9 cellular contexts compared by ENCODE assay signal in genomic region chr1:161021959-161022332, GRCh38. TPM values are rescaled to one million over a fixed set of nuclear protein-coding genes. Genes with fewer than 3 reads are reported as not detected.
DNase-seq lines count a peak whose midpoint lies in the region; ATAC-seq and TF ChIP-seq lines count a peak whose summit lies in the region.
"Had no signal": no experiment of that assay in that cellular context is flagged by ENCODE, and none has a peak within 500 bp of the region (broad histone marks: within the 10 kb centered on the region; RNA-seq: fewer than 3 reads in every experiment).

No MANE protein-coding gene starts in this region.

- peaks cover 29% of the 10 kb centered on the region for H3K4me1 Mint-ChIP-seq in activated CD4-positive, alpha-beta T cell treated with anti-CD3 and anti-CD28 coated beads, Interleukin-2, amount 10 ng/mL, durations not matched to agents 7 days and 5 days
- peaks cover 30% of the 10 kb centered on the region for H3K4me1 Mint-ChIP-seq in activated B cell treated with CpG ODN at 0.5 μM for 24 hours

- H3K36me3 Mint-ChIP-seq in activated CD4-positive, alpha-beta T cell treated with anti-CD3 and anti-CD28 coated beads, Interleukin-2, amount 10 ng/mL, durations not matched to agents 7 days and 5 days (ENCODE audit: low read depth), result peaks cover 2% of the 10 kb centered on the region
- peaks cover 3% of the 10 kb centered on the region for H3K36me3 Mint-ChIP-seq in activated B cell treated with CpG ODN at 0.5 μM for 24 hours (ENCODE audit: low read depth)

- peak overlapping the region; percentile 92 for H3K4me3 Mint-ChIP-seq in activated CD4-positive, alpha-beta T cell treated with anti-CD3 and anti-CD28 coated beads, Interleukin-2, amount 10 ng/mL, durations not matched to agents 7 days and 5 days
- H3K4me3 Mint-ChIP-seq in activated B cell treated with CpG ODN at 0.5 μM for 24 hours, result peak overlapping the region; percentile 95

- intact Hi-C loops in activated B cell treated with CpG ODN at 0.5 μM for 24 hours (cut with micrococcal nuclease), result loop anchor here (1.0 to 2.0 kb wide), 5 partner anchors 9 to 47 kb away; partner anchors contain the start of genes ARHGAP30 and USF1

- no peak overlapping the region for H3K27ac Mint-ChIP-seq in activated CD4-positive, alpha-beta T cell treated with anti-CD3 and anti-CD28 coated beads, Interleukin-2, amount 10 ng/mL, durations not matched to agents 7 days and 5 days
- H3K27ac Mint-ChIP-seq in activated B cell treated with CpG ODN at 0.5 μM for 24 hours, result no peak overlapping the region

- peak overlapping the region; percentile 87 for H3K4me3 ChIP-seq in iPS-15b (ENCODE audit: low read depth, low read length)
- peak overlapping the region in 3 of 5 donors; percentile 81 to 92 (median 86) for H3K4me3 ChIP-seq in subcutaneous abdominal adipose tissue (ENCODE audit: low read depth in 1 of 5, low read length in 5 of 5)

- H3K9me3 ChIP-seq in iPS-15b (ENCODE audit: control insufficient read depth, insufficient read depth, low read length) (no peaks in the 10 kb centered on the region), subcutaneous abdominal adipose tissue (ENCODE audit: control insufficient read depth in 5 of 5, low read length in 5 of 5) (no peaks in the 10 kb centered on the region)
- H3K9me3 ChIP-seq: psoas muscle had no signal

- H3K27me3 Mint-ChIP-seq in activated CD4-positive, alpha-beta T cell treated with anti-CD3 and anti-CD28 coated beads, Interleukin-2, amount 10 ng/mL, durations not matched to agents 7 days and 5 days, result peaks cover 2% of the 10 kb centered on the region
- H3K27me3 Mint-ChIP-seq in activated B cell treated with CpG ODN at 0.5 μM for 24 hours, result no peaks in the 10 kb centered on the region

- peak overlapping the region; percentile 94 for H3K27ac ChIP-seq in subcutaneous abdominal adipose tissue (ENCODE audit: low read depth, low read length)
- H3K27ac ChIP-seq: psoas muscle had no signal

- CTCF ChIA-PET in activated CD4-positive, alpha-beta T cell treated with anti-CD3 and anti-CD28 coated beads, Interleukin-2, amount 10 ng/mL, durations not matched to agents 7 days and 5 days (lab: Charles Lee), result interaction anchor here (0.5 to 3.7 kb wide), 6 partner anchors 10 to 81 kb away, joined by 3 to 19 read pairs (median 6); partner anchors contain the start of gene TSTD1
- CTCF ChIA-PET in activated B cell treated with CpG ODN at 0.5 μM for 24 hours (lab: Charles Lee), result interaction anchor here (2.1 to 2.9 kb wide), 2 partner anchors 18 to 25 kb away, joined by 9 to 17 read pairs; partner anchors contain the start of gene TSTD1

- H3K36me3 ChIP-seq in iPS-15b (ENCODE audit: control insufficient read depth, insufficient read depth, low read length) (no peaks in the 10 kb centered on the region), subcutaneous abdominal adipose tissue (ENCODE audit: control insufficient read depth in 5 of 5, insufficient read depth in 5 of 5, low read length in 5 of 5) (no peaks in the 10 kb centered on the region)

- no peak for DNase-seq in activated CD4-positive, alpha-beta T cell treated with anti-CD3 and anti-CD28 coated beads, Interleukin-2, amount 10 ng/mL, durations not matched to agents 7 days and 5 days
- DNase-seq in activated CD4-positive, alpha-beta T cell treated with anti-CD3 and anti-CD28 coated beads for 4 hours, result no peak
- DNase-seq in activated B cell treated with CpG ODN at 0.5 μM for 24 hours, result no peak
- no peak for DNase-seq in UCSD-AML1 (lab: John Stamatoyannopoulos, UW; ENCODE audit: unreplicated experiment)
- no peak for DNase-seq in germinal center (ENCODE audit: low spot score)
- DNase-seq: psoas muscle had no signal

- no peaks in the 10 kb centered on the region for H3K9me3 Mint-ChIP-seq in activated CD4-positive, alpha-beta T cell treated with anti-CD3 and anti-CD28 coated beads, Interleukin-2, amount 10 ng/mL, durations not matched to agents 7 days and 5 days
- H3K9me3 Mint-ChIP-seq in activated B cell treated with CpG ODN at 0.5 μM for 24 hours, result peaks cover 2% of the 10 kb centered on the region

- H3K27me3 ChIP-seq in iPS-15b (ENCODE audit: control insufficient read depth, insufficient read depth, low read length) (no peaks in the 10 kb centered on the region), subcutaneous abdominal adipose tissue (ENCODE audit: control insufficient read depth in 5 of 5, insufficient read depth in 4 of 5, low read length in 5 of 5) (no peaks in the 10 kb centered on the region)

- H3K9ac ChIP-seq in iPS-15b (ENCODE audit: low read depth, low read length), result no peak overlapping the region
- no peak overlapping the region for H3K9ac ChIP-seq in subcutaneous abdominal adipose tissue (ENCODE audit: low read length in 5 of 5)

- POLR2A ChIA-PET in activated CD4-positive, alpha-beta T cell treated with anti-CD3 and anti-CD28 coated beads, Interleukin-2, amount 10 ng/mL, durations not matched to agents 7 days and 5 days (lab: Charles Lee), result interaction anchor here (0.6 kb wide), 1 partner anchor 16 kb away, joined by 3 read pairs; no protein-coding TSS in a partner anchor
- POLR2A ChIA-PET in activated B cell treated with CpG ODN at 0.5 μM for 24 hours (lab: Charles Lee), result interaction anchor here (1.5 to 2.7 kb wide), 4 partner anchors 17 to 132 kb away, joined by 4 to 63 read pairs (median 28); partner anchors contain the start of genes TSTD1, UFC1 and USF1

- H3K4me1 ChIP-seq in iPS-15b (ENCODE audit: control insufficient read depth, insufficient read depth, low read length), result peaks cover 17% of the 10 kb centered on the region
- peaks cover 3 to 49% (median 43%) of the 10 kb centered on the region in 5 donors for H3K4me1 ChIP-seq in subcutaneous abdominal adipose tissue (ENCODE audit: control insufficient read depth in 5 of 5, insufficient read depth in 5 of 5, low read length in 5 of 5)

- ATAC-seq in activated B cell treated with CpG ODN at 0.5 μM for 24 hours (ENCODE audit: low read depth) (no peak), HG03159 (IDR thresholded peaks at IDR 0.05; ENCODE audit: unreplicated experiment) (no peak)

- no peak for TF ChIP-seq CTCF in activated B cell treated with CpG ODN at 0.5 μM for 24 hours (IDR thresholded peaks at IDR 0.05)

RNA-seq across cellular contexts. Expression of gene F11R, which starts 1.0 kb away (rescaled TPM):
- 10 to 100 TPM; 14.1 to 15.6 TPM for total RNA-seq in activated CD4-positive, alpha-beta T cell treated with anti-CD3 and anti-CD28 coated beads, Interleukin-2, amount 10 ng/mL, durations not matched to agents 7 days and 5 days
- 11.1 and 11.6 TPM in 2 replicates for total RNA-seq in activated B cell treated with CpG ODN at 0.5 μM for 24 hours

RNA-seq across cellular contexts. Expression of gene TSTD1, which starts 16.8 kb away (rescaled TPM):
- total RNA-seq in activated CD4-positive, alpha-beta T cell treated with anti-CD3 and anti-CD28 coated beads, Interleukin-2, amount 10 ng/mL, durations not matched to agents 7 days and 5 days, result 10 to 100 TPM; 33.5 to 43.6 TPM
- total RNA-seq in activated B cell treated with CpG ODN at 0.5 μM for 24 hours, result 69.8 and 70.2 TPM in 2 replicates

RNA-seq across cellular contexts. Expression of gene USF1, which starts 23.8 kb away (rescaled TPM):
- total RNA-seq in activated CD4-positive, alpha-beta T cell treated with anti-CD3 and anti-CD28 coated beads, Interleukin-2, amount 10 ng/mL, durations not matched to agents 7 days and 5 days, result 10 to 100 TPM; 78.0 to 81.2 TPM
- total RNA-seq in activated B cell treated with CpG ODN at 0.5 μM for 24 hours, result 134 and 143 TPM in 2 replicates

RNA-seq across cellular contexts. Expression of gene ARHGAP30, which starts 47.7 kb away (rescaled TPM):
- 100 to 1,000 TPM; 244 to 304 TPM for total RNA-seq in activated CD4-positive, alpha-beta T cell treated with anti-CD3 and anti-CD28 coated beads, Interleukin-2, amount 10 ng/mL, durations not matched to agents 7 days and 5 days
- 154 and 158 TPM in 2 replicates for total RNA-seq in activated B cell treated with CpG ODN at 0.5 μM for 24 hours
